ENCODE assay signal across 8 cellular contexts in genomic region chr4:52665592-52665991, GRCh38. TPM values are rescaled to one million over a fixed set of nuclear protein-coding genes. Genes with fewer than 3 reads are reported as not detected.
DNase-seq lines count a peak whose midpoint lies in the region; ATAC-seq and TF ChIP-seq lines count a peak whose summit lies in the region.

No MANE protein-coding gene starts in this region.

- ATAC-seq in GM18498 (IDR thresholded peaks at IDR 0.05; ENCODE audit: unreplicated experiment): peak; percentile 78
- ATAC-seq in HCT116: peak; percentile 86
- ATAC-seq in foreskin keratinocyte: peak; percentile 36
- ATAC-seq in omental fat pad (ENCODE audit: low FRiP score): no peak

- no peak for TF ChIP-seq POLR2A in HCT116 (IDR thresholded peaks at IDR 0.05; ENCODE audit: borderline replicate concordance, extremely low read depth, insufficient read depth, insufficient read length)

- DNase-seq in HCT116 (ENCODE audit: low read depth, low spot score) (peak; percentile 44), NCI-H748 (lab: John Stamatoyannopoulos, UW; ENCODE audit: unreplicated experiment) (peak; percentile 59), foreskin keratinocyte (no peak), NCI-H446 (lab: John Stamatoyannopoulos, UW) (no peak), caudate nucleus (lab: John Stamatoyannopoulos, UW) (no peak), omental fat pad (ENCODE audit: low spot score) (no peak)
- no peak for DNase-seq in stimulated activated naive CD4-positive, alpha-beta T cell treated with Interleukin-2 at 50 U/mL for 16 hours (lab: John Stamatoyannopoulos, UW)

- no peak overlapping the region for H3K27ac ChIP-seq in HCT116 (ENCODE audit: low read depth, low read length)
- no peak overlapping the region for H3K27ac ChIP-seq in foreskin keratinocyte
- no peak overlapping the region for H3K27ac ChIP-seq in caudate nucleus (ENCODE audit: low read depth, low read length)

- H3K4me1 ChIP-seq in HCT116 (ENCODE audit: control insufficient read depth in 1 of 2, insufficient read depth in 2 of 2, low read length in 2 of 2) (peaks cover 4 to 23% of the 10 kb centered on the region in 2 experiments; a peak in 3 of 4 replicates), foreskin keratinocyte (no peaks in the 10 kb centered on the region)

- no peaks in the 10 kb centered on the region for H3K9me2 ChIP-seq in HCT116 (ENCODE audit: insufficient read depth)

- no peaks in the 10 kb centered on the region for H3K36me3 ChIP-seq in HCT116 (ENCODE audit: control insufficient read depth in 1 of 2, insufficient read depth in 2 of 2, low read length in 2 of 2)

- TF ChIP-seq CTCF in HCT116 (IDR thresholded peaks at IDR 0.05 in 2 of 3, conservative IDR thresholded peaks at IDR 0.05 in 1 of 3; ENCODE audit: borderline replicate concordance in 1 of 3, insufficient read depth in 1 of 3, low read depth in 2 of 3, low read length in 2 of 3) (peak; percentile 38 to 82 (median 57)), foreskin keratinocyte (conservative IDR thresholded peaks at IDR 0.05) (peak; percentile 54), omental fat pad (IDR thresholded peaks at IDR 0.05) (no peak)

- intact Hi-C loops in HCT116 (cut with micrococcal nuclease): loop anchor here (1.0 to 2.0 kb wide), 4 partner anchors 121 to 431 kb away; no protein-coding TSS in a partner anchor

- H3K27me3 ChIP-seq in HCT116 (ENCODE audit: insufficient read depth, low read length): no peaks in the 10 kb centered on the region
- no peaks in the 10 kb centered on the region for H3K27me3 ChIP-seq in foreskin keratinocyte

- no peak overlapping the region for H3K9ac ChIP-seq in HCT116 (ENCODE audit: low read length)

- H3K4me2 ChIP-seq in HCT116 (ENCODE audit: low read length): no peak overlapping the region

- no TSS peak for BruUV-seq in HCT116 (replicated peaks; lab: Mats Ljungman, UMichigan)

- H3K79me2 ChIP-seq in HCT116 (ENCODE audit: insufficient read depth, low read length): no peaks in the 10 kb centered on the region

- peak; percentile 76 for TF ChIP-seq RAD21 in HCT116 (IDR thresholded peaks at IDR 0.05; ENCODE audit: low read depth)

- no peaks in the 10 kb centered on the region for H4K20me1 ChIP-seq in HCT116 (ENCODE audit: insufficient read depth)

- H3K4me3 ChIP-seq in HCT116 (replicated peaks in 1 of 2; ENCODE audit: low read depth in 1 of 2, low read length in 2 of 2): no peak overlapping the region

- POLR2A ChIA-PET in HCT116 (lab: Charles Lee): no interaction called here

- H2AFZ ChIP-seq in HCT116 (ENCODE audit: low read depth, low read length, poor library complexity, severe bottlenecking): no peak overlapping the region

- CTCF ChIA-PET in HCT116 (lab: Charles Lee): interaction anchor here (1.4 to 2.0 kb wide), 2 partner anchors 121 to 290 kb away, joined by 7 to 13 read pairs; no protein-coding TSS in a partner anchor

- RAD21 ChIA-PET in HCT116 (lab: Charles Lee; ENCODE audit: low non-redundant PET in 1 of 2, low total read pairs in 2 of 2, uncharacterized antibody in 2 of 2, unreplicated experiment in 2 of 2): no interaction called here

- H3K9me3 ChIP-seq in HCT116 (ENCODE audit: control insufficient read depth in 1 of 2, insufficient read depth in 1 of 2, low read depth in 1 of 2, low read length in 2 of 2): no peaks in the 10 kb centered on the region

TF ChIP-seq in HCT116, 20 proteins besides CTCF, POLR2A, EP300 and RAD21:
- TF ChIP-seq ZBTB33 (IDR thresholded peaks at IDR 0.05; ENCODE audit: extremely low read depth, insufficient replicate concordance, low read length) (no peak), JUND (IDR thresholded peaks at IDR 0.05) (no peak), EZH2 (IDR thresholded peaks at IDR 0.05) (no peak)

RNA-seq across cellular contexts. Expression of gene USP46, which starts 6.5 kb away (rescaled TPM):
- total RNA-seq in HCT116 (2021; ENCODE audit: unreplicated experiment): 36.6 TPM
- 10.7 and 12.6 TPM in 2 replicates for polyA plus RNA-seq in HCT116 (2012)
- total RNA-seq in foreskin keratinocyte: 14.7 and 14.9 TPM in 2 replicates
- 3.9 and 4.4 TPM in 2 replicates for polyA plus RNA-seq in foreskin keratinocyte
- 1 to 10 TPM; 6.0 to 7.7 (median 6.6) TPM for total RNA-seq in omental fat pad

Comparison
In these comparisons a context has a peak if more than half of its experiments do, and no peak if none do; other contexts are left out.
1. DNase-seq: peak in HCT116 (single experiment) and NCI-H748 (single experiment); none in foreskin keratinocyte (0 of 2), NCI-H446 (0 of 2), caudate nucleus (0 of 61), stimulated activated naive CD4-positive, alpha-beta T cell treated with Interleukin-2 at 50 U/mL for 16 hours (single experiment) and omental fat pad (single experiment).
2. CTCF ChIP-seq: peak in HCT116 (3 of 3) and foreskin keratinocyte (single experiment); none in omental fat pad (0 of 3).